Comparison of ENCODE assay signal across 19 cellular contexts in the genomic region with DNA sequence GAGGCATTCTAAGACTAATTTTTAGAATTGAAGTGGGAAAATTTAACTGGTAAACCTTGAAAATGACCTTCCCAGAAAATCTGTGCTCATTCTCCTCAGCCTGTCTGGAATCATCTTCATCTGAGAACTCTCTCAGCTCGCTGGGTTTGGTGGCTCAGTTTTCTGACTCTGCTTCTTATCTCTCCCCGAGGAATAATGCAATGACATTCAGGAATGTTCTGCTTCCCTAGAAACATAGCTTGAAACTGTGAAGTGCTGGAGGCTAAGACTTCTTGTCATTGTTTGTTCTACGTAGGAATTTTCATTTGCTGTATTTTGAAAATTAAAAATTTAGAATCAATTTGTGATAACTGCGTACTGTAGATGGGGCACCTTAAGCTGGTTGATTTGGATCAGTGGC.
A peak's percentile ranks its signal among the peaks of the same experiment; 100 is the strongest.
DNase-seq lines count a peak whose midpoint lies in the region; ATAC-seq and TF ChIP-seq lines count a peak whose summit lies in the region.
"Had no signal": no experiment of that assay in that cellular context is flagged by ENCODE, and none has a peak within 500 bp of the region (broad histone marks: within the 10 kb centered on the region; RNA-seq: fewer than 3 reads in every experiment).

No MANE protein-coding gene starts in this region.

- no peaks in the 10 kb centered on the region for H4K20me1 ChIP-seq in IMR-90 (ENCODE audit: insufficient read depth, low read length)

- H2BK120ac ChIP-seq in IMR-90 (ENCODE audit: low read depth, low read length), result no peak overlapping the region

- H3K4me3 ChIP-seq in IMR-90 (ENCODE audit: insufficient read depth, low read depth, low read length) (no peak overlapping the region), fibroblast of pulmonary artery (replicated peaks; ENCODE audit: low read depth, low read length) (no peak overlapping the region)
- H3K4me3 ChIP-seq: K562, Peyer's patch had no signal

- no peaks in the 10 kb centered on the region for H3K4me1 ChIP-seq in IMR-90 (ENCODE audit: control insufficient read depth, insufficient read depth, low read length)
- H3K4me1 ChIP-seq: Peyer's patch had no signal

- H2AFZ ChIP-seq in IMR-90 (replicated peaks; ENCODE audit: low read length, poor library complexity), result no peak overlapping the region

- intact Hi-C loops in IMR-90 (cut with micrococcal nuclease), result no loop called here

- H2BK15ac ChIP-seq in IMR-90 (ENCODE audit: low read depth, low read length), result no peak overlapping the region

- DNase-seq in IMR-90, result peak; percentile 7
- DNase-seq in WTC11 (ENCODE audit: low spot score), result no peak
- peak; percentile 15 for DNase-seq in fibroblast of pulmonary artery (ENCODE audit: low read depth)
- peak; percentile 34 for DNase-seq in retina
- DNase-seq in iPS-NIHi7 (ENCODE audit: extremely low spot score), result no peak
- DNase-seq in inferior parietal cortex (ENCODE audit: extremely low spot score), result no peak
- DNase-seq in T-helper 2 cell treated with Interferon-gamma antibody and Interleukin-4, amounts not matched to agents 5 μg/mL and 100 μg/mL, for 36 hours (ENCODE audit: low spot score), result no peak
- DNase-seq: CD4-positive, CD25-positive, alpha-beta regulatory T cell; EL; GF-D8; MM.1S; NCI-H1048; NCI-H1436; NCI-H187 treated with DMSO at 0.1 percent for 48 hours; NCI-H345; NCI-H524; NCI-H82; Peyer's patch had no signal

- no peaks in the 10 kb centered on the region for H3K9me3 ChIP-seq in IMR-90 (ENCODE audit: control insufficient read depth, insufficient read depth, low read length)
- H3K9me3 ChIP-seq: Peyer's patch had no signal

- H3K27ac Mint-ChIP-seq in WTC11, result 0 out of 2 replicates have a peak overlapping the region, but pooled peaks have one; percentile 54
- H3K27ac Mint-ChIP-seq in T-helper 2 cell treated with Interferon-gamma antibody and Interleukin-4, amounts not matched to agents 5 μg/mL and 100 μg/mL, for 36 hours, result no peak overlapping the region

- in situ Hi-C loops in IMR-90 (cut with MboI; ENCODE audit: low sequenced_read_pairs), result loop anchor here (5.0 to 10.0 kb wide), 4 partner anchors 86 to 841 kb away; partner anchors contain the start of gene KCNN2

- no peak overlapping the region for H3K27ac ChIP-seq in IMR-90 (ENCODE audit: insufficient read depth, low read length)
- H3K27ac ChIP-seq: Peyer's patch had no signal

- no peak overlapping the region for H3K18ac ChIP-seq in IMR-90 (ENCODE audit: low read depth, low read length)

- CTCF ChIA-PET in IMR-90 (lab: Yijun Ruan, JAX), result interaction anchor here (0.9 to 3.1 kb wide), 7 partner anchors 81 to 836 kb away, joined by 3 to 15 read pairs (median 4); no protein-coding TSS in a partner anchor
- CTCF ChIA-PET in WTC11 (lab: Charles Lee), result interaction anchor here (0.9 to 5.0 kb wide), 10 partner anchors 9 to 769 kb away, joined by 3 to 156 read pairs (median 11); partner anchors contain the start of gene KCNN2

- no peak overlapping the region for H2AK9ac ChIP-seq in IMR-90 (replicated peaks; ENCODE audit: low read depth, low read length, poor library complexity)

- TF ChIP-seq POLR2A in IMR-90 (IDR thresholded peaks at IDR 0.05; ENCODE audit: low read depth, low read length), result no peak

- H3K56ac ChIP-seq in IMR-90 (ENCODE audit: extremely low read depth, insufficient read depth, low read length), result no peak overlapping the region

- WGBS in IMR-90 (ENCODE audit: extremely low coverage in 2 of 2, insufficient read length in 1 of 2), 2 experiments, result 17% methylated on average over 1 of the region's 4 CpGs; no CpG with 5 or more reads in 1 of the 2 experiments

- no peak overlapping the region for H2BK20ac ChIP-seq in IMR-90 (ENCODE audit: low read depth, low read length)

- POLR2A ChIA-PET in IMR-90 (lab: Charles Lee; ENCODE audit: unreplicated experiment), result no interaction called here
- POLR2A ChIA-PET in WTC11 (lab: Charles Lee), result no interaction called here

- H2BK5ac ChIP-seq in IMR-90 (ENCODE audit: low read depth, low read length, poor library complexity, severe bottlenecking), result no peak overlapping the region

- H3K4me2 ChIP-seq in IMR-90 (ENCODE audit: low read depth, low read length), result no peak overlapping the region

- no peak overlapping the region for H4K5ac ChIP-seq in IMR-90 (ENCODE audit: low read depth, low read length)

- no peak overlapping the region for H4K8ac ChIP-seq in IMR-90 (ENCODE audit: low read depth in 2 of 2, low read length in 2 of 2)

- H3K14ac ChIP-seq in IMR-90 (replicated peaks; ENCODE audit: low read depth, low read length), result no peak overlapping the region

- no peaks in the 10 kb centered on the region for H3K9me1 ChIP-seq in IMR-90 (ENCODE audit: insufficient read depth, low read length)

- dilution Hi-C loops in IMR-90 (cut with HindIII; ENCODE audit: low sequenced_read_pairs, unreplicated experiment), result no loop called here

- no peaks in the 10 kb centered on the region for H3K36me3 Mint-ChIP-seq in WTC11
- H3K36me3 Mint-ChIP-seq in T-helper 2 cell treated with Interferon-gamma antibody and Interleukin-4, amounts not matched to agents 5 μg/mL and 100 μg/mL, for 36 hours (ENCODE audit: low read depth), result no peaks in the 10 kb centered on the region
- H3K36me3 Mint-ChIP-seq: CD4-positive, CD25-positive, alpha-beta regulatory T cell had no signal

- no peak overlapping the region for H3K23ac ChIP-seq in IMR-90 (ENCODE audit: low read depth, low read length)

- H2AK5ac ChIP-seq in IMR-90 (ENCODE audit: low read depth, low read length), result no peak overlapping the region

- H3K4me1 Mint-ChIP-seq in WTC11, result peaks cover 57% of the 10 kb centered on the region
- H3K4me1 Mint-ChIP-seq in T-helper 2 cell treated with Interferon-gamma antibody and Interleukin-4, amounts not matched to agents 5 μg/mL and 100 μg/mL, for 36 hours (ENCODE audit: low read depth), result no peaks in the 10 kb centered on the region
- H3K4me1 Mint-ChIP-seq: CD4-positive, CD25-positive, alpha-beta regulatory T cell had no signal

- TF ChIP-seq CTCF in IMR-90 (conservative IDR thresholded peaks at IDR 0.05; ENCODE audit: low read depth, low read length), result no peak
- no peak for TF ChIP-seq CTCF in WTC11 (IDR thresholded peaks at IDR 0.05)
- TF ChIP-seq CTCF in fibroblast of pulmonary artery (IDR thresholded peaks at IDR 0.05; ENCODE audit: low read length, missing control alignments), result no peak

- no peak overlapping the region for H3K4me3 Mint-ChIP-seq in WTC11
- no peak overlapping the region for H3K4me3 Mint-ChIP-seq in T-helper 2 cell treated with Interferon-gamma antibody and Interleukin-4, amounts not matched to agents 5 μg/mL and 100 μg/mL, for 36 hours
- H3K4me3 Mint-ChIP-seq: CD4-positive, CD25-positive, alpha-beta regulatory T cell had no signal

- ATAC-seq in IMR-90 (ENCODE audit: low read depth), result no peak
- no peak for ATAC-seq in WTC11
- ATAC-seq: K562 had no signal

- H3K4ac ChIP-seq in IMR-90 (ENCODE audit: low read depth, low read length), result no peak overlapping the region

- no peak for TF ChIP-seq RAD21 in IMR-90 (IDR thresholded peaks at IDR 0.05; ENCODE audit: low read length)

- no peaks in the 10 kb centered on the region for H3K9me3 Mint-ChIP-seq in WTC11
- no peaks in the 10 kb centered on the region for H3K9me3 Mint-ChIP-seq in T-helper 2 cell treated with Interferon-gamma antibody and Interleukin-4, amounts not matched to agents 5 μg/mL and 100 μg/mL, for 36 hours

- BruUV-seq in IMR-90 (replicated peaks; lab: Mats Ljungman, UMichigan), result no TSS peak

- no peaks in the 10 kb centered on the region; the same call in 1 of the 2 replicates for H3K27me3 Mint-ChIP-seq in WTC11 (ENCODE audit: low read depth)
- no peaks in the 10 kb centered on the region for H3K27me3 Mint-ChIP-seq in T-helper 2 cell treated with Interferon-gamma antibody and Interleukin-4, amounts not matched to agents 5 μg/mL and 100 μg/mL, for 36 hours (ENCODE audit: low read depth)
- H3K27me3 Mint-ChIP-seq: CD4-positive, CD25-positive, alpha-beta regulatory T cell had no signal

- no peaks in the 10 kb centered on the region; a peak in 1 of 4 replicates for H3K79me1 ChIP-seq in IMR-90 (ENCODE audit: low read depth in 1 of 2, low read length in 2 of 2)

- peaks cover 2% of the 10 kb centered on the region for H3K27me3 ChIP-seq in IMR-90 (ENCODE audit: control insufficient read depth, insufficient read depth, low read length)
- H3K27me3 ChIP-seq: Peyer's patch had no signal

- H3K36me3 ChIP-seq in IMR-90 (ENCODE audit: control insufficient read depth, insufficient read depth, low read length), result no peaks in the 10 kb centered on the region
- H3K36me3 ChIP-seq: Peyer's patch had no signal

- no peak overlapping the region for H3K9ac ChIP-seq in IMR-90 (ENCODE audit: low read depth, low read length)

- H4K91ac ChIP-seq in IMR-90 (ENCODE audit: insufficient read depth, low read depth, low read length), result no peak overlapping the region

TF ChIP-seq in IMR-90, 13 proteins besides CTCF, POLR2A, EP300 and RAD21 (continues in another document):
- no peak for TF ChIP-seq RCOR1 (IDR thresholded peaks at IDR 0.05; ENCODE audit: insufficient replicate concordance, low read length)
- TF ChIP-seq, protein P1, sequence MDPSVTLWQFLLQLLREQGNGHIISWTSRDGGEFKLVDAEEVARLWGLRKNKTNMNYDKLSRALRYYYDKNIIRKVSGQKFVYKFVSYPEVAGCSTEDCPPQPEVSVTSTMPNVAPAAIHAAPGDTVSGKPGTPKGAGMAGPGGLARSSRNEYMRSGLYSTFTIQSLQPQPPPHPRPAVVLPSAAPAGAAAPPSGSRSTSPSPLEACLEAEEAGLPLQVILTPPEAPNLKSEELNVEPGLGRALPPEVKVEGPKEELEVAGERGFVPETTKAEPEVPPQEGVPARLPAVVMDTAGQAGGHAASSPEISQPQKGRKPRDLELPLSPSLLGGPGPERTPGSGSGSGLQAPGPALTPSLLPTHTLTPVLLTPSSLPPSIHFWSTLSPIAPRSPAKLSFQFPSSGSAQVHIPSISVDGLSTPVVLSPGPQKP (IDR thresholded peaks at IDR 0.05; ENCODE audit: borderline replicate concordance, low read depth, low read length), result no peak
- TF ChIP-seq FOS (IDR thresholded peaks at IDR 0.05; ENCODE audit: low read depth, low read length), result no peak
- no peak for TF ChIP-seq SMC3 (IDR thresholded peaks at IDR 0.05; ENCODE audit: low read depth, low read length)

TF ChIP-seq in WTC11, 78 proteins besides CTCF, POLR2A, EP300 and RAD21 (continues in another document):
- no peak for TF ChIP-seq RELA (CRISPR knock-in tag; IDR thresholded peaks at IDR 0.05; ENCODE audit: borderline replicate concordance)
- no peak for TF ChIP-seq KAT7 (CRISPR knock-in tag; IDR thresholded peaks at IDR 0.05; ENCODE audit: borderline replicate concordance)
- TF ChIP-seq FOXJ3 (CRISPR knock-in tag; IDR thresholded peaks at IDR 0.05; ENCODE audit: borderline replicate concordance), result no peak
- TF ChIP-seq ZNF317 (CRISPR knock-in tag; IDR thresholded peaks at IDR 0.05; ENCODE audit: borderline replicate concordance, low read depth), result no peak
- no peak for TF ChIP-seq NR2C2 (CRISPR knock-in tag; IDR thresholded peaks at IDR 0.05)
- TF ChIP-seq TEAD4 (CRISPR knock-in tag; IDR thresholded peaks at IDR 0.05), result no peak

Comparison
In these comparisons a context has a peak if more than half of its experiments do, and no peak if none do; other contexts are left out.
1. DNase-seq: peak in IMR-90 (single experiment), fibroblast of pulmonary artery (single experiment) and retina (single experiment); none in WTC11 (single experiment), iPS-NIHi7 (single experiment), inferior parietal cortex (single experiment) and T-helper 2 cell treated with Interferon-gamma antibody and Interleukin-4, amounts not matched to agents 5 μg/mL and 100 μg/mL, for 36 hours (single experiment).